Comparison of ENCODE assay signal across 39 cellular contexts in genomic region chr6:36376742-36377141, GRCh38. TPM values are rescaled to one million over a fixed set of nuclear protein-coding genes. Genes with fewer than 3 reads are reported as not detected.
"Had no signal": no experiment of that assay in that cellular context is flagged by ENCODE, and none has a peak within 500 bp of the region (broad histone marks: within the 10 kb centered on the region; RNA-seq: fewer than 3 reads in every experiment).

No MANE protein-coding gene starts in this region.

- H3K36me3 ChIP-seq: cardiac muscle cell, colonic mucosa, esophagus squamous epithelium, neutrophil, ovary, prostate gland, sigmoid colon had no signal

- H3K4me3 Mint-ChIP-seq: activated naive CD8-positive, alpha-beta T cell; activated T-cell treated with anti-CD3 and anti-CD28 coated beads, Interleukin-2, amount 50 U/mL, for 4 hours; mesothelial cell of epicardium; naive B cell; nephron progenitor cell; stimulated activated naive CD8-positive, alpha-beta T cell treated with anti-CD3 and anti-CD28 coated beads, Interleukin-15, Interleukin-2, amounts not matched to agents 100 ng/mL and 50 ng/mL, for 24 hours; T-helper 1 cell treated with Interleukin-12 subunit alpha and Interleukin-12 subunit beta and Interleukin-4 antibody, amounts not matched to agents 30 μg/mL and 1 μg/mL, for 36 hours had no signal

- DNase-seq: activated CD4-positive, alpha-beta T cell treated with anti-CD3 and anti-CD28 coated beads for 48 hours; activated CD4-positive, alpha-beta T cell treated with anti-CD3 and anti-CD28 coated beads, Interleukin-2, amount 50 U/mL, for 48 hours; activated CD8-positive, alpha-beta memory T cell treated with anti-CD3 and anti-CD28 coated beads, Interleukin-2, amount 50 U/mL, for 48 hours; activated naive CD4-positive, alpha-beta T cell treated with Interleukin-2 at 50 U/mL for 16 hours; activated T-cell treated with anti-CD3 and anti-CD28 coated beads, Interleukin-2, amount 50 U/mL, for 4 hours; anterior cingulate cortex; body of pancreas; cerebellar nuclear complex; colonic mucosa; effector CD8-positive, alpha-beta T cell; esophagus squamous epithelium; foreskin melanocyte; heart right ventricle; left ventricle myocardium superior; mammary epithelial cell; naive B cell; nephron progenitor cell; ovary; retina; sigmoid colon; small intestine; stimulated activated CD4-positive, alpha-beta T cell treated with anti-CD3 and anti-CD28 coated beads, Interleukin-4, amount 100 ng/mL, for 24 hours; T-helper 9 cell had no signal

- H3K4me3 ChIP-seq: body of pancreas, cardiac muscle cell, colonic mucosa, esophagus squamous epithelium, heart right ventricle, ovary, prostate gland, sigmoid colon had no signal

- H3K27me3 ChIP-seq: body of pancreas, colonic mucosa, esophagus squamous epithelium, neutrophil, ovary, sigmoid colon had no signal

- H3K9me3 ChIP-seq: body of pancreas, colonic mucosa, esophagus squamous epithelium, heart right ventricle, neutrophil, ovary, prostate gland, sigmoid colon had no signal

- H3K27ac ChIP-seq: body of pancreas, cardiac muscle cell, colonic mucosa, epithelial cell of prostate, esophagus squamous epithelium, heart right ventricle, neutrophil, ovary, prostate gland, sigmoid colon, VCaP had no signal

- ATAC-seq: activated CD4-positive, CD25-positive, alpha-beta regulatory T cell treated with anti-CD3 and anti-CD28 coated beads, Interleukin-2, amount 50 U/mL, for 24 hours; activated T-cell treated with anti-CD3 and anti-CD28 coated beads, Interleukin-2, amount 50 U/mL, for 4 hours; body of pancreas; left ventricle myocardium superior; stimulated activated effector memory CD8-positive, alpha-beta T cell treated with anti-CD3 and anti-CD28 coated beads, Interleukin-12 subunit alpha, Interleukin-12 subunit beta, amount 100 ng/mL, for 72 hours had no signal

- H3K4me1 ChIP-seq: body of pancreas, colonic mucosa, heart right ventricle, prostate gland, sigmoid colon had no signal

- H3K27ac Mint-ChIP-seq: activated naive CD8-positive, alpha-beta T cell; activated T-helper 2 cell treated with anti-CD3 and anti-CD28 coated beads, Interferon-gamma antibody, Interleukin-2, Interleukin-4, amounts not matched to agents 10 μg/mL and 5 μg/mL and 100 μg/mL, durations not matched to agents 14 hours and 24 hours and 36 hours; mesothelial cell of epicardium; nephron progenitor cell; stimulated activated effector memory CD8-positive, alpha-beta T cell treated with anti-CD3 and anti-CD28 coated beads, Interleukin-12 subunit alpha, Interleukin-12 subunit beta, amount 100 ng/mL, for 72 hours; stimulated activated naive CD8-positive, alpha-beta T cell treated with anti-CD3 and anti-CD28 coated beads, Interleukin-15, Interleukin-2, amounts not matched to agents 100 ng/mL and 50 ng/mL, for 24 hours; T-helper 1 cell treated with Interleukin-12 subunit alpha and Interleukin-12 subunit beta and Interleukin-4 antibody, amounts not matched to agents 30 μg/mL and 1 μg/mL, for 36 hours had no signal

- H3K9me3 Mint-ChIP-seq: activated T-cell treated with anti-CD3 and anti-CD28 coated beads, Interleukin-2, amount 50 U/mL, for 4 hours; activated T-helper 2 cell treated with anti-CD3 and anti-CD28 coated beads, Interferon-gamma antibody, Interleukin-2, Interleukin-4, amounts not matched to agents 10 μg/mL and 5 μg/mL and 100 μg/mL, durations not matched to agents 14 hours and 24 hours and 36 hours; mesothelial cell of epicardium; nephron progenitor cell; stimulated activated effector memory CD8-positive, alpha-beta T cell treated with anti-CD3 and anti-CD28 coated beads, Interleukin-12 subunit alpha, Interleukin-12 subunit beta, amount 100 ng/mL, for 72 hours; stimulated activated naive CD8-positive, alpha-beta T cell treated with anti-CD3 and anti-CD28 coated beads, Interleukin-15, Interleukin-2, amounts not matched to agents 100 ng/mL and 50 ng/mL, for 24 hours; T-helper 1 cell treated with Interleukin-12 subunit alpha and Interleukin-12 subunit beta and Interleukin-4 antibody, amounts not matched to agents 30 μg/mL and 1 μg/mL, for 36 hours had no signal

- H3K4me1 Mint-ChIP-seq: naive B cell had no signal

- H3K27me3 Mint-ChIP-seq: stimulated activated naive CD8-positive, alpha-beta T cell treated with anti-CD3 and anti-CD28 coated beads, Interleukin-15, Interleukin-2, amounts not matched to agents 100 ng/mL and 50 ng/mL, for 24 hours had no signal

- H3K36me3 Mint-ChIP-seq: activated naive CD8-positive, alpha-beta T cell; mesothelial cell of epicardium; naive B cell had no signal

RNA-seq across cellular contexts. Expression of gene ETV7, which starts 10.7 kb away (rescaled TPM):
- total RNA-seq: cardiac muscle cell had no signal

RNA-seq across cellular contexts. Expression of gene BNIP5, which starts 40.1 kb away (rescaled TPM):
- total RNA-seq: activated T-cell treated with anti-CD3 and anti-CD28 coated beads, Interleukin-2, amount 50 U/mL, for 4 hours; activated T-helper 2 cell treated with anti-CD3 and anti-CD28 coated beads, Interferon-gamma antibody, Interleukin-2, Interleukin-4, amounts not matched to agents 10 μg/mL and 5 μg/mL and 100 μg/mL, durations not matched to agents 14 hours and 24 hours and 36 hours; dermis microvascular lymphatic vessel endothelial cell; esophagus squamous epithelium; glomerular endothelial cell; heart right ventricle; left ventricle myocardium superior; mammary epithelial cell; mesothelial cell of epicardium; sigmoid colon; subcutaneous adipose tissue; ureter had no signal
- polyA plus RNA-seq: cardiac muscle cell, heart right ventricle, mammary epithelial cell had no signal
